ENCODE assay signal across 18 cellular contexts in genomic region chr17:32970281-32970680, GRCh38. TPM values are rescaled to one million over a fixed set of nuclear protein-coding genes. Genes with fewer than 3 reads are reported as not detected.
DNase-seq lines count a peak whose midpoint lies in the region; ATAC-seq and TF ChIP-seq lines count a peak whose summit lies in the region.
"Had no signal": no experiment of that assay in that cellular context is flagged by ENCODE, and none has a peak within 500 bp of the region (broad histone marks: within the 10 kb centered on the region; RNA-seq: fewer than 3 reads in every experiment).

No MANE protein-coding gene starts in this region.

- peaks cover 11% of the 10 kb centered on the region for H3K4me1 Mint-ChIP-seq in activated T-helper 17 cell treated with anti-CD3 and anti-CD28 coated beads, Interleukin-2, amount 50 U/mL, for 72 hours
- H3K4me1 Mint-ChIP-seq: mesothelial cell of epicardium had no signal

- DNase-seq in GM04503 (ENCODE audit: low read depth), result peak; percentile 64
- DNase-seq in omental fat pad (ENCODE audit: low spot score), result no peak
- DNase-seq in NCI-H2029 (lab: John Stamatoyannopoulos, UW), result no peak
- DNase-seq: activated CD4-positive, alpha-beta T cell treated with anti-CD3 and anti-CD28 coated beads, Interleukin-2, amount 10 ng/mL, durations not matched to agents 24 days and 14 days; activated naive CD8-positive, alpha-beta T cell treated with anti-CD3 and anti-CD28 coated beads, Interleukin-2, amount 10 ng/mL, durations not matched to agents 7 days and 5 days; activated T-cell treated with anti-CD3 and anti-CD28 coated beads, Interleukin-2, amount 50 U/mL, for 1 hour; DMS153; glutamatergic neuron; SHP77 treated with DMSO at 0.1 percent for 48 hours; stimulated activated naive CD8-positive, alpha-beta T cell treated with anti-CD3 and anti-CD28 coated beads, Interleukin-15, Interleukin-2, amounts not matched to agents 100 U/mL and 50 U/mL, for 24 hours had no signal

- H3K9me3 Mint-ChIP-seq in activated T-helper 17 cell treated with anti-CD3 and anti-CD28 coated beads, Interleukin-2, amount 50 U/mL, for 72 hours, result peaks cover 4% of the 10 kb centered on the region
- H3K9me3 Mint-ChIP-seq: activated CD4-positive, alpha-beta T cell treated with anti-CD3 and anti-CD28 coated beads, Interleukin-2, amount 10 ng/mL, durations not matched to agents 24 days and 14 days; central memory CD8-positive, alpha-beta T cell had no signal

- TF ChIP-seq CTCF in omental fat pad (IDR thresholded peaks at IDR 0.05), result no peak

- no peak overlapping the region for H3K4me3 Mint-ChIP-seq in activated T-helper 17 cell treated with anti-CD3 and anti-CD28 coated beads, Interleukin-2, amount 50 U/mL, for 72 hours
- H3K4me3 Mint-ChIP-seq: activated CD4-positive, alpha-beta T cell treated with anti-CD3 and anti-CD28 coated beads, Interleukin-2, amount 10 ng/mL, durations not matched to agents 24 days and 14 days; activated naive CD8-positive, alpha-beta T cell treated with anti-CD3 and anti-CD28 coated beads, Interleukin-2, amount 10 ng/mL, durations not matched to agents 7 days and 5 days; central memory CD8-positive, alpha-beta T cell; mesothelial cell of epicardium had no signal

- H3K36me3 Mint-ChIP-seq in activated T-helper 17 cell treated with anti-CD3 and anti-CD28 coated beads, Interleukin-2, amount 50 U/mL, for 72 hours (ENCODE audit: low read depth), result no peaks in the 10 kb centered on the region
- H3K36me3 Mint-ChIP-seq: activated naive CD8-positive, alpha-beta T cell treated with anti-CD3 and anti-CD28 coated beads, Interleukin-2, amount 10 ng/mL, durations not matched to agents 7 days and 5 days had no signal

- H3K27ac Mint-ChIP-seq in activated T-helper 17 cell treated with anti-CD3 and anti-CD28 coated beads, Interleukin-2, amount 50 U/mL, for 72 hours, result no peak overlapping the region
- H3K27ac Mint-ChIP-seq: activated CD4-positive, alpha-beta T cell treated with anti-CD3 and anti-CD28 coated beads, Interleukin-2, amount 10 ng/mL, durations not matched to agents 24 days and 14 days; activated naive CD8-positive, alpha-beta T cell treated with anti-CD3 and anti-CD28 coated beads, Interleukin-2, amount 10 ng/mL, durations not matched to agents 7 days and 5 days; mesothelial cell of epicardium had no signal

- ATAC-seq in HG02678 (IDR thresholded peaks at IDR 0.05; ENCODE audit: unreplicated experiment) (peak; percentile 81), omental fat pad (ENCODE audit: low FRiP score) (peak; percentile 99), HG03442 (IDR thresholded peaks at IDR 0.05; ENCODE audit: unreplicated experiment) (no peak), GM19324 (IDR thresholded peaks at IDR 0.05; ENCODE audit: low FRiP score, unreplicated experiment) (no peak), GM18502 (IDR thresholded peaks at IDR 0.05; ENCODE audit: poor library complexity, unreplicated experiment) (no peak)
- ATAC-seq in activated T-helper 17 cell treated with anti-CD3 and anti-CD28 coated beads, Interleukin-2, amount 50 U/mL, for 72 hours (replicated peaks), result peak; percentile 53
- ATAC-seq: stimulated activated naive CD8-positive, alpha-beta T cell treated with anti-CD3 and anti-CD28 coated beads, Interleukin-15, Interleukin-2, amounts not matched to agents 100 U/mL and 50 U/mL, for 24 hours had no signal

- peaks cover 4% of the 10 kb centered on the region for H3K27me3 Mint-ChIP-seq in activated T-helper 17 cell treated with anti-CD3 and anti-CD28 coated beads, Interleukin-2, amount 50 U/mL, for 72 hours

RNA-seq across cellular contexts. Expression of gene SPACA3, which starts 21.4 kb away (rescaled TPM):
- total RNA-seq in activated T-helper 17 cell treated with anti-CD3 and anti-CD28 coated beads, Interleukin-2, amount 50 U/mL, for 72 hours, result under 1 TPM in 1 of 2 donors, not detected in 1; 0.56 TPM
- not detected for total RNA-seq in omental fat pad
- total RNA-seq: activated CD4-positive, alpha-beta T cell treated with anti-CD3 and anti-CD28 coated beads, Interleukin-2, amount 10 ng/mL, durations not matched to agents 24 days and 14 days; activated naive CD8-positive, alpha-beta T cell treated with anti-CD3 and anti-CD28 coated beads, Interleukin-2, amount 10 ng/mL, durations not matched to agents 7 days and 5 days; mesothelial cell of epicardium; T-helper 2 cell treated with Interferon-gamma antibody and Interleukin-4, amounts not matched to agents 100 ng/mL and 5 ng/mL, for 36 hours had no signal

RNA-seq across cellular contexts. Expression of gene TMEM98, which starts 42.3 kb away (rescaled TPM):
- under 1 TPM in 1 of 2 donors, not detected in 1; 0.21 TPM for total RNA-seq in activated T-helper 17 cell treated with anti-CD3 and anti-CD28 coated beads, Interleukin-2, amount 50 U/mL, for 72 hours
- 100 to 1,000 TPM in 1 of 4 donors, 10 to 100 TPM in 3; 44.6 to 193 (median 80.3) TPM for total RNA-seq in omental fat pad
- total RNA-seq: activated naive CD8-positive, alpha-beta T cell treated with anti-CD3 and anti-CD28 coated beads, Interleukin-2, amount 10 ng/mL, durations not matched to agents 7 days and 5 days had no signal

Comparison
In these comparisons a context has a peak if more than half of its experiments do, and no peak if none do; other contexts are left out.
1. ATAC-seq: peak in HG02678 (single experiment), activated T-helper 17 cell treated with anti-CD3 and anti-CD28 coated beads, Interleukin-2, amount 50 U/mL, for 72 hours (single experiment) and omental fat pad (single experiment); none in HG03442 (single experiment), GM19324 (single experiment) and GM18502 (single experiment).
2. RNA of gene TMEM98, which starts 42.3 kb away (total RNA-seq): 44.6 to 193 TPM in omental fat pad; 0.21 TPM in activated T-helper 17 cell treated with anti-CD3 and anti-CD28 coated beads, Interleukin-2, amount 50 U/mL, for 72 hours; every median in the first group is over 10 times any median in the second.